Comparison of ENCODE assay signal across 1 cellular context in genomic region chr11:2923446-2924375, GRCh38.
TF ChIP-seq lines count a peak whose summit lies in the region.

No MANE protein-coding gene starts in this region.

TF ChIP-seq in HepG2, 621 proteins besides CTCF, POLR2A, EP300 and RAD21:
- peak; percentile 86 for TF ChIP-seq AGO2 (optimal IDR thresholded peaks at IDR 0.05; ENCODE audit: low read depth, low read length)
- TF ChIP-seq ZBTB3 (CRISPR knock-in tag; IDR thresholded peaks at IDR 0.05; ENCODE audit: borderline replicate concordance, low read depth): no peak
- TF ChIP-seq RXRA (CRISPR knock-in tag; IDR thresholded peaks at IDR 0.05): no peak
- peak; percentile 66 for TF ChIP-seq AGO1 (IDR thresholded peaks at IDR 0.05; ENCODE audit: low read depth, low read length, poor library complexity, severe bottlenecking)
- no peak for TF ChIP-seq HNF1B (CRISPR knock-in tag; IDR thresholded peaks at IDR 0.05)
- TF ChIP-seq, protein P1, sequence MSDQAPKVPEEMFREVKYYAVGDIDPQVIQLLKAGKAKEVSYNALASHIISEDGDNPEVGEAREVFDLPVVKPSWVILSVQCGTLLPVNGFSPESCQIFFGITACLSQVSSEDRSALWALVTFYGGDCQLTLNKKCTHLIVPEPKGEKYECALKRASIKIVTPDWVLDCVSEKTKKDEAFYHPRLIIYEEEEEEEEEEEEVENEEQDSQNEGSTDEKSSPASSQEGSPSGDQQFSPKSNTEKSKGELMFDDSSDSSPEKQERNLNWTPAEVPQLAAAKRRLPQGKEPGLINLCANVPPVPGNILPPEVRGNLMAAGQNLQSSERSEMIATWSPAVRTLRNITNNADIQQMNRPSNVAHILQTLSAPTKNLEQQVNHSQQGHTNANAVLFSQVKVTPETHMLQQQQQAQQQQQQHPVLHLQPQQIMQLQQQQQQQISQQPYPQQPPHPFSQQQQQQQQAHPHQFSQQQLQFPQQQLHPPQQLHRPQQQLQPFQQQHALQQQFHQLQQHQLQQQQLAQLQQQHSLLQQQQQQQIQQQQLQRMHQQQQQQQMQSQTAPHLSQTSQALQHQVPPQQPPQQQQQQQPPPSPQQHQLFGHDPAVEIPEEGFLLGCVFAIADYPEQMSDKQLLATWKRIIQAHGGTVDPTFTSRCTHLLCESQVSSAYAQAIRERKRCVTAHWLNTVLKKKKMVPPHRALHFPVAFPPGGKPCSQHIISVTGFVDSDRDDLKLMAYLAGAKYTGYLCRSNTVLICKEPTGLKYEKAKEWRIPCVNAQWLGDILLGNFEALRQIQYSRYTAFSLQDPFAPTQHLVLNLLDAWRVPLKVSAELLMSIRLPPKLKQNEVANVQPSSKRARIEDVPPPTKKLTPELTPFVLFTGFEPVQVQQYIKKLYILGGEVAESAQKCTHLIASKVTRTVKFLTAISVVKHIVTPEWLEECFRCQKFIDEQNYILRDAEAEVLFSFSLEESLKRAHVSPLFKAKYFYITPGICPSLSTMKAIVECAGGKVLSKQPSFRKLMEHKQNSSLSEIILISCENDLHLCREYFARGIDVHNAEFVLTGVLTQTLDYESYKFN (CRISPR knock-in tag; conservative IDR thresholded peaks at IDR 0.05): no peak
- no peak for TF ChIP-seq ZNF761 (CRISPR knock-in tag; conservative IDR thresholded peaks at IDR 0.05)
TF ChIP-seq in HepG2: peak in this region for 2.
